ENCODE assay signal across 9 cellular contexts in the genomic region with DNA sequence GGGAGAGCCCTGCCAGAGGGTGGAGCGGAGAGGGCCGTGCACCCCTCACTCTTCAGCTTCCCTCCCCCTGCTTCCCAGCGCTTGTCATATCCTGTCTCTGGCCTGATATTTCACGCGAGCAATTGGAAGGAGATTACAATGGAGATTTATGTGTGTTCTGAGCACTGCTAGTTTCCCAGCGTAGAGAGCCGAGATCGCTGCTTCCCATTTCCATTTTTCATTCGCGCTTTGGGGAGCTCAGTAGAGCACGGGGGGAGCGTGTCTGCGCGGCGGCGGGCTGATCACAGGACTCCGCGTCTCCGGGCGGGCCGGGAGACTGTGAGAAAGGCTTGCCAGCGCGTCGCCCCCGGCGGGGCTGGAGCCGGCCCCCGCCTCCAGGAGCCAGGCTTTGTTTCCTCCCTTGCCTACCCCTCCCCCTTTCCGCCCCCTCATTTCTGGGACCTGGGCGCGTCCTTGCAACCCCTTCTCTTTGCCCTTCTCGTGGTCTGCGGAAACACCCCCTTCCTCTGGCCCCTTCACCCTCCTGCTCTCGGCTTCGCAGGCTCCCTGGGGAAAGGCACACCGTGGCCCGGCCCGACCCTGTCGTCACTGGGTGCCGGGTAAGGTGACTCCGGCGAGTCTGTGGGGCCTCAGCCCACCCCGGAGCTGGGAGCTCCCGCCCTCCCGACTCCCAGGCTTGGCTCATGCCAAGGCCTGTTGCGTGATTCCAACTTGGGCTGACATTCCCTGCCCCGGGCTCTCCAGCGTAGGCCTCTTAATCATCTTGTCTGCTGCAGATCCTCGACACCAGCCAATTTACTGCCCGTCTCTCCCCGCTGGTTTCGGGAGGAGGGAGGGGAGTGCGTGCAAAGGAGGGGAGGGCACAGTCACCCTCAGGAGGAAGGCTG. TPM values are rescaled to one million over a fixed set of nuclear protein-coding genes. Genes with fewer than 3 reads are reported as not detected.
DNase-seq lines count a peak whose midpoint lies in the region; ATAC-seq, FAIRE-seq and TF ChIP-seq lines count a peak whose summit lies in the region.
"Had no signal": no experiment of that assay in that cellular context is flagged by ENCODE, and none has a peak within 500 bp of the region (broad histone marks: within the 10 kb centered on the region; RNA-seq: fewer than 3 reads in every experiment).

No MANE protein-coding gene starts in this region.

- in situ Hi-C loops in K562 (cut with MboI): no loop called here

- TF ChIP-seq POLR2A in K562 (conservative IDR thresholded peaks at IDR 0.05): no peak

- TF ChIP-seq RAD21 in K562 (CRISPR knock-in tag; conservative IDR thresholded peaks at IDR 0.05 in 1 of 2, IDR thresholded peaks at IDR 0.05 in 1 of 2): no peak

- H3K27ac ChIP-seq in K562 (ENCODE audit: extremely low read depth, low read depth, low read length): no peak overlapping the region

- no peaks in the 10 kb centered on the region for H3K9me3 ChIP-seq in K562 (replicated peaks; ENCODE audit: control insufficient read depth, insufficient read depth, low read depth, low read length)

- H3K4me1 ChIP-seq in K562 (replicated peaks in 1 of 2; ENCODE audit: control insufficient read depth in 2 of 2, insufficient read depth in 2 of 2, low read length in 2 of 2): peaks cover 22 to 54% of the 10 kb centered on the region in 2 experiments

- H2AFZ ChIP-seq in K562 (ENCODE audit: low read depth, low read length): no peak overlapping the region

- 94% methylated on average over 33 of the region's 53 CpGs for WGBS in K562 (ENCODE audit: insufficient coverage, low coverage, missing lambda C conversion rate)

- TF ChIP-seq EP300 in K562 (IDR thresholded peaks at IDR 0.05; ENCODE audit: low read length): no peak

- no peak overlapping the region; a peak in 1 of 4 replicates for H3K9ac ChIP-seq in K562 (ENCODE audit: insufficient read depth in 1 of 2, low read depth in 2 of 2, low read length in 2 of 2)

- H3K4me2 ChIP-seq in K562 (ENCODE audit: insufficient read depth, low read length): no peak overlapping the region

- POLR2A ChIA-PET in K562 (lab: Yijun Ruan, JAX): interaction anchor here (1.3 kb wide), 1 partner anchor 12 kb away, joined by 6 read pairs; a partner anchor contains a TSS

- no peak for ATAC-seq in K562
- no peak for ATAC-seq in HG03196 (IDR thresholded peaks at IDR 0.05; ENCODE audit: unreplicated experiment)
- ATAC-seq in HG03521 (IDR thresholded peaks at IDR 0.05; ENCODE audit: unreplicated experiment): no peak
- ATAC-seq in HG02973 (IDR thresholded peaks at IDR 0.05; ENCODE audit: unreplicated experiment): no peak

- no peaks in the 10 kb centered on the region for H3K36me3 ChIP-seq in K562 (ENCODE audit: control insufficient read depth, insufficient read depth, low read length)

- no TSS peak for BruUV-seq in K562 (replicated peaks; lab: Mats Ljungman, UMichigan)

- intact Hi-C loops in K562 (cut with micrococcal nuclease): no loop called here

- no peaks in the 10 kb centered on the region for H3K79me2 ChIP-seq in K562 (ENCODE audit: control insufficient read depth, insufficient read depth, low read length)

- H3K27me3 ChIP-seq in K562 (ENCODE audit: control insufficient read depth in 2 of 2, insufficient read depth in 2 of 2, low read length in 2 of 2): no peaks in the 10 kb centered on the region; a peak in 1 of 5 replicates

- no peak for TF ChIP-seq CTCF in K562 (IDR thresholded peaks at IDR 0.05 in 2 of 3, conservative IDR thresholded peaks at IDR 0.05 in 1 of 3; ENCODE audit: insufficient read depth in 2 of 3, low read depth in 1 of 3, low read length in 3 of 3)

- DNase-seq in activated CD8-positive, alpha-beta memory T cell treated with anti-CD3 and anti-CD28 coated beads, Interleukin-2, amount 50 U/mL, for 48 hours: peak; percentile 62
- DNase-seq in activated CD8-positive, alpha-beta memory T cell treated with anti-CD3 and anti-CD28 coated beads, Interleukin-2, amount 50 U/mL, for 4 hours: no peak
- DNase-seq in NCI-H2171 (lab: John Stamatoyannopoulos, UW): peak; percentile 54
- no peak for DNase-seq in K562 (ENCODE audit: extremely low read depth in 1 of 4, low spot score in 3 of 4)
- DNase-seq in left kidney (ENCODE audit: low read depth, low spot score): peak; percentile 71

- H3K4me3 ChIP-seq in K562: no peak overlapping the region

- H4K20me1 ChIP-seq in K562 (replicated peaks; ENCODE audit: control insufficient read depth, insufficient read depth, low read length): no peaks in the 10 kb centered on the region

- CTCF ChIA-PET in K562 (lab: Yijun Ruan, JAX; ENCODE audit: low intra/inter-chr PET ratio): no interaction called here

- no peak for FAIRE-seq in K562 (lab: Jason Lieb, UNC)
- FAIRE-seq: GM18507 had no signal

- no peaks in the 10 kb centered on the region for H3K9me1 ChIP-seq in K562 (ENCODE audit: control insufficient read depth, insufficient read depth, low read length)

TF ChIP-seq in K562, 482 proteins besides CTCF, POLR2A, EP300 and RAD21 (continues in another document):
- no peak for TF ChIP-seq CBFA2T2 (conservative IDR thresholded peaks at IDR 0.05)
- TF ChIP-seq PCBP1 (IDR thresholded peaks at IDR 0.05; ENCODE audit: low read depth, low read length, poor library complexity, severe bottlenecking): peak; percentile 61
- TF ChIP-seq ZNF347 (CRISPR knock-in tag; IDR thresholded peaks at IDR 0.05; ENCODE audit: low read depth): no peak
- peak; percentile 65 for TF ChIP-seq EGR1 (conservative IDR thresholded peaks at IDR 0.05)

RNA-seq across cellular contexts. Expression of a gene that starts 5.8 kb away (rescaled TPM):
- total RNA-seq in K562 (2011; cell fraction: chromatin; rRNA removed; ENCODE audit: low replicate concordance): 0.76 and 1.6 TPM in 2 replicates
- total RNA-seq in K562 (2011; cell fraction: nucleolus; rRNA removed): 1.2 and 1.5 TPM in 2 replicates
- 1.8 and 2.1 TPM in 2 replicates for total RNA-seq in K562 (2011; cell fraction: nucleoplasm; rRNA removed)
- total RNA-seq in K562 (2014; rRNA removed) (0.86 and 1.7 TPM in 2 replicates), K562 (2014; rRNA removed; fragmentation: Illumina TruSeq; extraction: Trizol) (0.15 and 0.29 TPM in 2 replicates), K562 (2015; rRNA removed; fragmentation: Illumina TruSeq; extraction: Trizol) (0.51 and 0.64 TPM in 2 replicates), K562 (2021) (3.6 and 4.3 TPM in 2 replicates)
- polyA plus RNA-seq in K562 (2011; rRNA removed) (0.14 and 0.31 TPM in 2 replicates), K562 (2014; fragmentation: Illumina TruSeq; extraction: Trizol) (1.4 and 2.0 TPM in 2 replicates), K562 (2014; fragmentation: Nextera tagmentation; extraction: Ambion mirVana) (1 to 10 TPM in 1 of 2 experiments, under 1 TPM in 1; 0.49 to 2.1 TPM), K562 (2014; rRNA removed) (2.0 and 2.9 TPM in 2 replicates)
- 0.13 and 0.67 TPM in 2 replicates for polyA plus RNA-seq in K562 (2011; cell fraction: cytosol; rRNA removed)
- 0.83 and 1.8 TPM in 2 replicates for polyA plus RNA-seq in K562 (2011; cell fraction: nucleus; rRNA removed)
- 2.1 and 9.9 TPM in 2 replicates for polyA plus RNA-seq in K562 (2012)
- polyA minus RNA-seq in K562 (2011; rRNA and poly(A)+ RNA removed): not detected in 2 replicates
- 0.48 and 1.0 TPM in 2 replicates for polyA minus RNA-seq in K562 (2011; cell fraction: cytosol; rRNA and poly(A)+ RNA removed)
- polyA minus RNA-seq in K562 (2011; cell fraction: nucleus; rRNA and poly(A)+ RNA removed): 0.44 and 0.54 TPM in 2 replicates

RNA-seq across cellular contexts. Expression of a gene that starts 11.6 kb away (rescaled TPM):
- 20.0 and 37.1 TPM in 2 replicates for total RNA-seq in K562 (2011; cell fraction: chromatin; rRNA removed; ENCODE audit: low replicate concordance)
- 24.7 and 25.5 TPM in 2 replicates for total RNA-seq in K562 (2011; cell fraction: nucleolus; rRNA removed)
- total RNA-seq in K562 (2011; cell fraction: nucleoplasm; rRNA removed): 16.4 and 21.0 TPM in 2 replicates
- total RNA-seq in K562 (2014; rRNA removed): 9.6 and 11.1 TPM in 2 replicates
- total RNA-seq in K562 (2014; rRNA removed; fragmentation: Illumina TruSeq; extraction: Trizol): 5.4 and 6.3 TPM in 2 replicates
- 9.8 and 9.9 TPM in 2 replicates for total RNA-seq in K562 (2015; rRNA removed; fragmentation: Illumina TruSeq; extraction: Trizol)
- total RNA-seq in K562 (2021): 16.1 and 19.0 TPM in 2 replicates
- 8.0 and 13.5 TPM in 2 replicates for polyA plus RNA-seq in K562 (2011; rRNA removed)
- polyA plus RNA-seq in K562 (2011; cell fraction: cytosol; rRNA removed): 12.3 and 14.0 TPM in 2 replicates
- polyA plus RNA-seq in K562 (2011; cell fraction: nucleus; rRNA removed): 69.1 and 75.6 TPM in 2 replicates
- 12.3 and 39.4 TPM in 2 replicates for polyA plus RNA-seq in K562 (2012)
- 13.6 and 15.6 TPM in 2 replicates for polyA plus RNA-seq in K562 (2014; fragmentation: Illumina TruSeq; extraction: Trizol)
- polyA plus RNA-seq in K562 (2014; fragmentation: Nextera tagmentation; extraction: Ambion mirVana): 1 to 10 TPM; 1.9 to 2.0 TPM
- polyA plus RNA-seq in K562 (2014; rRNA removed): 26.2 and 26.5 TPM in 2 replicates
- polyA minus RNA-seq in K562 (2011; rRNA and poly(A)+ RNA removed): 2.3 and 4.3 TPM in 2 replicates
- polyA minus RNA-seq in K562 (2011; cell fraction: cytosol; rRNA and poly(A)+ RNA removed): 4.1 and 9.0 TPM in 2 replicates
- 13.7 and 28.1 TPM in 2 replicates for polyA minus RNA-seq in K562 (2011; cell fraction: nucleus; rRNA and poly(A)+ RNA removed)

Comparison
In these comparisons a context has a peak if more than half of its experiments do, and no peak if none do; other contexts are left out.
1. DNase-seq: peak in activated CD8-positive, alpha-beta memory T cell treated with anti-CD3 and anti-CD28 coated beads, Interleukin-2, amount 50 U/mL, for 48 hours (single experiment), NCI-H2171 (single experiment) and left kidney (single experiment); none in activated CD8-positive, alpha-beta memory T cell treated with anti-CD3 and anti-CD28 coated beads, Interleukin-2, amount 50 U/mL, for 4 hours (single experiment) and K562 (0 of 4).